12 cellular contexts compared by ENCODE assay signal in genomic region chr2:203908344-203909185, GRCh38. TPM values are rescaled to one million over a fixed set of nuclear protein-coding genes. Genes with fewer than 3 reads are reported as not detected.
DNase-seq lines count a peak whose midpoint lies in the region; ATAC-seq and TF ChIP-seq lines count a peak whose summit lies in the region.
"Had no signal": no experiment of that assay in that cellular context is flagged by ENCODE, and none has a peak within 500 bp of the region (broad histone marks: within the 10 kb centered on the region; RNA-seq: fewer than 3 reads in every experiment).

No MANE protein-coding gene starts in this region.

- no peaks in the 10 kb centered on the region for H3K36me3 ChIP-seq in right lobe of liver
- H3K36me3 ChIP-seq in vagina, result no peaks in the 10 kb centered on the region

- H3K27me3 Mint-ChIP-seq in activated CD4-positive, alpha-beta T cell treated with anti-CD3 and anti-CD28 coated beads for 36 hours, result peaks cover 2% of the 10 kb centered on the region
- no peaks in the 10 kb centered on the region for H3K27me3 Mint-ChIP-seq in activated CD4-positive, alpha-beta memory T cell treated with anti-CD3 and anti-CD28 coated beads, Interleukin-2, amount 10 ng/mL, durations not matched to agents 7 days and 5 days
- peaks cover 0 to 4% of the 10 kb centered on the region in 2 donors for H3K27me3 Mint-ChIP-seq in stimulated activated naive B cell treated with anti-CD40 and anti-IgM and Interleukin-4, amounts not matched to agents 10 μg/mL and 1 μg/mL and 100 μg/mL, for 72 hours
- H3K27me3 Mint-ChIP-seq in activated CD8-positive, alpha-beta T cell treated with anti-CD3 and anti-CD28 coated beads for 36 hours, result peaks cover 2% of the 10 kb centered on the region

- H3K4me1 ChIP-seq in right lobe of liver (peaks cover 0 to 11% (median 0%) of the 10 kb centered on the region in 4 donors), vagina (peaks cover 12% of the 10 kb centered on the region)

- no peaks in the 10 kb centered on the region for H3K36me3 Mint-ChIP-seq in activated CD4-positive, alpha-beta T cell treated with anti-CD3 and anti-CD28 coated beads for 36 hours (ENCODE audit: low read depth)
- H3K36me3 Mint-ChIP-seq in activated CD4-positive, alpha-beta memory T cell treated with anti-CD3 and anti-CD28 coated beads, Interleukin-2, amount 10 ng/mL, durations not matched to agents 7 days and 5 days (ENCODE audit: low read depth), result peaks cover 10% of the 10 kb centered on the region
- no peaks in the 10 kb centered on the region for H3K36me3 Mint-ChIP-seq in stimulated activated naive B cell treated with anti-CD40 and anti-IgM and Interleukin-4, amounts not matched to agents 10 μg/mL and 1 μg/mL and 100 μg/mL, for 72 hours
- no peaks in the 10 kb centered on the region for H3K36me3 Mint-ChIP-seq in activated CD8-positive, alpha-beta T cell treated with anti-CD3 and anti-CD28 coated beads for 36 hours (ENCODE audit: low read depth)

- TF ChIP-seq CTCF in right lobe of liver (IDR thresholded peaks at IDR 0.05) (no peak), vagina (IDR thresholded peaks at IDR 0.05) (no peak)
- no peak for TF ChIP-seq CTCF in activated CD8-positive, alpha-beta T cell treated with anti-CD3 and anti-CD28 coated beads for 36 hours (IDR thresholded peaks at IDR 0.05)

- peaks cover 2% of the 10 kb centered on the region for H3K9me3 Mint-ChIP-seq in activated CD4-positive, alpha-beta T cell treated with anti-CD3 and anti-CD28 coated beads for 36 hours (ENCODE audit: low read depth)
- peaks cover 9% of the 10 kb centered on the region for H3K9me3 Mint-ChIP-seq in activated CD4-positive, alpha-beta memory T cell treated with anti-CD3 and anti-CD28 coated beads, Interleukin-2, amount 10 ng/mL, durations not matched to agents 7 days and 5 days
- no peaks in the 10 kb centered on the region for H3K9me3 Mint-ChIP-seq in stimulated activated naive B cell treated with anti-CD40 and anti-IgM and Interleukin-4, amounts not matched to agents 10 μg/mL and 1 μg/mL and 100 μg/mL, for 72 hours
- peaks cover 2% of the 10 kb centered on the region for H3K9me3 Mint-ChIP-seq in activated CD8-positive, alpha-beta T cell treated with anti-CD3 and anti-CD28 coated beads for 36 hours

- H3K4me3 ChIP-seq in right lobe of liver (no peak overlapping the region), vagina (no peak overlapping the region)

- no peak overlapping the region for H3K4me3 Mint-ChIP-seq in activated CD4-positive, alpha-beta T cell treated with anti-CD3 and anti-CD28 coated beads for 36 hours
- no peak overlapping the region for H3K4me3 Mint-ChIP-seq in activated CD4-positive, alpha-beta memory T cell treated with anti-CD3 and anti-CD28 coated beads, Interleukin-2, amount 10 ng/mL, durations not matched to agents 7 days and 5 days
- no peak overlapping the region for H3K4me3 Mint-ChIP-seq in stimulated activated naive B cell treated with anti-CD40 and anti-IgM and Interleukin-4, amounts not matched to agents 10 μg/mL and 1 μg/mL and 100 μg/mL, for 72 hours
- no peak overlapping the region for H3K4me3 Mint-ChIP-seq in activated CD8-positive, alpha-beta T cell treated with anti-CD3 and anti-CD28 coated beads for 36 hours

- no peaks in the 10 kb centered on the region for H3K27me3 ChIP-seq in right lobe of liver
- H3K27me3 ChIP-seq in vagina, result no peaks in the 10 kb centered on the region

- H3K4me1 Mint-ChIP-seq in activated CD4-positive, alpha-beta T cell treated with anti-CD3 and anti-CD28 coated beads for 36 hours, result peaks cover 24% of the 10 kb centered on the region
- H3K4me1 Mint-ChIP-seq in activated CD4-positive, alpha-beta memory T cell treated with anti-CD3 and anti-CD28 coated beads, Interleukin-2, amount 10 ng/mL, durations not matched to agents 7 days and 5 days, result peaks cover 26% of the 10 kb centered on the region
- H3K4me1 Mint-ChIP-seq in stimulated activated naive B cell treated with anti-CD40 and anti-IgM and Interleukin-4, amounts not matched to agents 10 μg/mL and 1 μg/mL and 100 μg/mL, for 72 hours, result peaks cover 8 to 10% of the 10 kb centered on the region in 2 donors
- peaks cover 21% of the 10 kb centered on the region for H3K4me1 Mint-ChIP-seq in activated CD8-positive, alpha-beta T cell treated with anti-CD3 and anti-CD28 coated beads for 36 hours (ENCODE audit: low read depth)

- H3K9me3 ChIP-seq in right lobe of liver (no peaks in the 10 kb centered on the region), vagina (no peaks in the 10 kb centered on the region)

- POLR2A ChIA-PET in activated CD4-positive, alpha-beta T cell treated with anti-CD3 and anti-CD28 coated beads for 36 hours (lab: Charles Lee), result interaction anchor here (1.4 kb wide), 1 partner anchor 38 kb away, joined by 3 read pairs; no protein-coding TSS in a partner anchor
- POLR2A ChIA-PET in activated CD4-positive, alpha-beta memory T cell treated with anti-CD3 and anti-CD28 coated beads, Interleukin-2, amount 10 ng/mL, durations not matched to agents 7 days and 5 days (lab: Charles Lee), result interaction anchor here (0.9 to 4.1 kb wide), 8 partner anchors 22 to 424 kb away, joined by 3 to 94 read pairs (median 6); partner anchors contain the start of gene CTLA4
- POLR2A ChIA-PET in activated CD8-positive, alpha-beta T cell treated with anti-CD3 and anti-CD28 coated beads for 36 hours (lab: Charles Lee), result interaction anchor here (1.0 to 2.1 kb wide), 5 partner anchors 31 to 115 kb away, joined by 3 to 11 read pairs (median 4); no protein-coding TSS in a partner anchor

- no peak for DNase-seq in activated CD4-positive, alpha-beta T cell treated with anti-CD3 and anti-CD28 coated beads for 36 hours
- DNase-seq in activated CD4-positive, alpha-beta T cell treated with anti-CD3 and anti-CD28 coated beads for 4 hours, result no peak
- no peak for DNase-seq in activated CD4-positive, alpha-beta memory T cell treated with anti-CD3 and anti-CD28 coated beads, Interleukin-2, amount 10 ng/mL, durations not matched to agents 7 days and 5 days
- DNase-seq in right lobe of liver, result peak in 1 of 3 donors; percentile 50
- no peak for DNase-seq in stimulated activated naive B cell treated with anti-CD40 and anti-IgM and Interleukin-4, amounts not matched to agents 10 μg/mL and 1 μg/mL and 100 μg/mL, for 72 hours
- no peak for DNase-seq in activated CD8-positive, alpha-beta T cell treated with anti-CD3 and anti-CD28 coated beads for 36 hours
- DNase-seq in vagina (ENCODE audit: extremely low spot score in 2 of 2), result no peak

- WGBS in right lobe of liver (ENCODE audit: insufficient coverage, low coverage, low lambda C conversion rate, missing lambda C conversion rate), result 59% methylated on average over 7 of the region's 7 CpGs

- TF ChIP-seq POLR2A in right lobe of liver (IDR thresholded peaks at IDR 0.05) (no peak), vagina (IDR thresholded peaks at IDR 0.05) (no peak)

- CTCF ChIA-PET in activated CD4-positive, alpha-beta T cell treated with anti-CD3 and anti-CD28 coated beads for 36 hours (lab: Charles Lee), result interaction anchor here (0.8 to 3.6 kb wide), 10 partner anchors 9 to 124 kb away, joined by 3 to 42 read pairs (median 6); no protein-coding TSS in a partner anchor
- CTCF ChIA-PET in activated CD4-positive, alpha-beta memory T cell treated with anti-CD3 and anti-CD28 coated beads, Interleukin-2, amount 10 ng/mL, durations not matched to agents 7 days and 5 days (lab: Charles Lee), result interaction anchor here (0.9 to 4.6 kb wide), 20 partner anchors 8 to 426 kb away, joined by 3 to 93 read pairs (median 8); partner anchors contain the start of gene CTLA4
- CTCF ChIA-PET in activated CD8-positive, alpha-beta T cell treated with anti-CD3 and anti-CD28 coated beads for 36 hours (lab: Charles Lee), result interaction anchor here (1.1 to 3.1 kb wide), 17 partner anchors 10 to 142 kb away, joined by 3 to 48 read pairs (median 8); partner anchors contain the start of gene CTLA4

- intact Hi-C loops in activated CD4-positive, alpha-beta T cell treated with anti-CD3 and anti-CD28 coated beads for 36 hours (cut with DNase I, micrococcal nuclease), result loop anchor here (1.0 to 2.0 kb wide), 7 partner anchors 37 to 424 kb away; no protein-coding TSS in a partner anchor
- intact Hi-C loops in right lobe of liver (cut with DNase I), result no loop called here
- intact Hi-C loops in activated CD8-positive, alpha-beta T cell treated with anti-CD3 and anti-CD28 coated beads for 36 hours (cut with micrococcal nuclease), result loop anchor here (2.0 to 5.0 kb wide), 2 partner anchors 50 to 91 kb away; no protein-coding TSS in a partner anchor
- intact Hi-C loops in vagina (cut with DNase I), result no loop called here

- peak; percentile 47 for ATAC-seq in activated CD4-positive, alpha-beta T cell treated with anti-CD3 and anti-CD28 coated beads for 36 hours
- peak; percentile 40 to 54 (median 42) for ATAC-seq in right lobe of liver
- ATAC-seq in stimulated activated naive B cell treated with anti-CD40 and anti-IgM and Interleukin-4, amounts not matched to agents 10 μg/mL and 1 μg/mL and 100 μg/mL, for 72 hours (replicated peaks), result peak; percentile 49 to 55
- no peak for ATAC-seq in activated CD8-positive, alpha-beta T cell treated with anti-CD3 and anti-CD28 coated beads for 36 hours
- no peak for ATAC-seq in GM18873 (IDR thresholded peaks at IDR 0.05; ENCODE audit: low FRiP score, unreplicated experiment)

- H3K27ac ChIP-seq in right lobe of liver, result peak overlapping the region in 1 of 3 donors; percentile 24
- H3K27ac ChIP-seq in vagina, result no peak overlapping the region

- H3K27ac Mint-ChIP-seq in activated CD4-positive, alpha-beta T cell treated with anti-CD3 and anti-CD28 coated beads for 36 hours, result peak overlapping the region; percentile 44
- peak overlapping the region; percentile 69 for H3K27ac Mint-ChIP-seq in activated CD4-positive, alpha-beta memory T cell treated with anti-CD3 and anti-CD28 coated beads, Interleukin-2, amount 10 ng/mL, durations not matched to agents 7 days and 5 days
- no peak overlapping the region for H3K27ac Mint-ChIP-seq in stimulated activated naive B cell treated with anti-CD40 and anti-IgM and Interleukin-4, amounts not matched to agents 10 μg/mL and 1 μg/mL and 100 μg/mL, for 72 hours
- H3K27ac Mint-ChIP-seq in activated CD8-positive, alpha-beta T cell treated with anti-CD3 and anti-CD28 coated beads for 36 hours, result no peak overlapping the region

RNA-seq across cellular contexts. Expression of gene ICOS, which starts 28.0 kb away (rescaled TPM):
- total RNA-seq in activated CD4-positive, alpha-beta T cell treated with anti-CD3 and anti-CD28 coated beads for 36 hours, result 100 to 1,000 TPM; 133 to 161 TPM
- 10 to 100 TPM; 61.8 to 63.0 TPM for total RNA-seq in activated CD4-positive, alpha-beta memory T cell treated with anti-CD3 and anti-CD28 coated beads, Interleukin-2, amount 10 ng/mL, durations not matched to agents 7 days and 5 days
- total RNA-seq in right lobe of liver (under 1 TPM in 2 of 6 experiments, not detected in 4; 0.31 TPM), vagina (1.7 TPM)
- total RNA-seq in activated CD8-positive, alpha-beta T cell treated with anti-CD3 and anti-CD28 coated beads for 36 hours, result 10 to 100 TPM; 55.0 to 55.6 TPM
- total RNA-seq: A673, epithelial cell of proximal tubule, LHCN-M2 had no signal

RNA-seq across cellular contexts. Expression of gene CTLA4, which starts 41.0 kb away (rescaled TPM):
- 100 to 1,000 TPM; 121 to 127 TPM for total RNA-seq in activated CD4-positive, alpha-beta T cell treated with anti-CD3 and anti-CD28 coated beads for 36 hours
- 100 to 1,000 TPM in 1 of 2 experiments, 10 to 100 TPM in 1; 98.1 to 101 TPM for total RNA-seq in activated CD4-positive, alpha-beta memory T cell treated with anti-CD3 and anti-CD28 coated beads, Interleukin-2, amount 10 ng/mL, durations not matched to agents 7 days and 5 days
- not detected for total RNA-seq in right lobe of liver
- 10 to 100 TPM; 28.7 to 30.7 TPM for total RNA-seq in activated CD8-positive, alpha-beta T cell treated with anti-CD3 and anti-CD28 coated beads for 36 hours
- 7.9 TPM for total RNA-seq in vagina
- total RNA-seq: A673, epithelial cell of proximal tubule, LHCN-M2, posterior vena cava had no signal

Comparison
In these comparisons a context has a peak if more than half of its experiments do, and no peak if none do; other contexts are left out.
1. ATAC-seq: peak in activated CD4-positive, alpha-beta T cell treated with anti-CD3 and anti-CD28 coated beads for 36 hours (single experiment), right lobe of liver (4 of 4) and stimulated activated naive B cell treated with anti-CD40 and anti-IgM and Interleukin-4, amounts not matched to agents 10 μg/mL and 1 μg/mL and 100 μg/mL, for 72 hours (2 of 2); none in activated CD8-positive, alpha-beta T cell treated with anti-CD3 and anti-CD28 coated beads for 36 hours (single experiment) and GM18873 (single experiment).
2. H3K27ac Mint-ChIP-seq: peak in activated CD4-positive, alpha-beta T cell treated with anti-CD3 and anti-CD28 coated beads for 36 hours (single experiment) and activated CD4-positive, alpha-beta memory T cell treated with anti-CD3 and anti-CD28 coated beads, Interleukin-2, amount 10 ng/mL, durations not matched to agents 7 days and 5 days (single experiment); none in stimulated activated naive B cell treated with anti-CD40 and anti-IgM and Interleukin-4, amounts not matched to agents 10 μg/mL and 1 μg/mL and 100 μg/mL, for 72 hours (single experiment) and activated CD8-positive, alpha-beta T cell treated with anti-CD3 and anti-CD28 coated beads for 36 hours (single experiment).
3. RNA of gene ICOS, which starts 28.0 kb away (total RNA-seq): 133 to 161 TPM in activated CD4-positive, alpha-beta T cell treated with anti-CD3 and anti-CD28 coated beads for 36 hours, 61.8 to 63.0 TPM in activated CD4-positive, alpha-beta memory T cell treated with anti-CD3 and anti-CD28 coated beads, Interleukin-2, amount 10 ng/mL, durations not matched to agents 7 days and 5 days and 55.0 to 55.6 TPM in activated CD8-positive, alpha-beta T cell treated with anti-CD3 and anti-CD28 coated beads for 36 hours; 1.7 TPM in vagina (single experiment) and 0.31 TPM in right lobe of liver; every median in the first group is over 10 times any median in the second.
4. intact Hi-C loops: an anchor here in activated CD4-positive, alpha-beta T cell treated with anti-CD3 and anti-CD28 coated beads for 36 hours (1.0 to 2.0 kb wide) and activated CD8-positive, alpha-beta T cell treated with anti-CD3 and anti-CD28 coated beads for 36 hours (2.0 to 5.0 kb wide); none called in right lobe of liver and vagina.